In genomic region chr11:16291729-16292128, GRCh38 we compare ENCODE assay signal across 19 cellular contexts.
"Had no signal": no experiment of that assay in that cellular context is flagged by ENCODE, and none has a peak within 500 bp of the region (broad histone marks: within the 10 kb centered on the region; RNA-seq: fewer than 3 reads in every experiment).

No MANE protein-coding gene starts in this region.

- H3K27ac ChIP-seq: colonic mucosa, lower lobe of right lung, neural progenitor cell, ovary, suprapubic skin, thyroid gland had no signal

- DNase-seq: colonic mucosa; dermis blood vessel endothelial cell; endodermal cell; kidney; left cardiac atrium; left ventricle myocardium inferior; lower lobe of right lung; natural killer cell; nucleus accumbens; ovary; right cardiac atrium; stimulated activated CD4-positive, alpha-beta T cell treated with anti-CD3 and anti-CD28 coated beads, Interleukin-4, amount 100 ng/mL, for 1 hour; stimulated activated CD8-positive, alpha-beta memory T cell treated with anti-CD3 and anti-CD28 coated beads, Interleukin-4, amount 100 ng/mL, for 48 hours; stimulated activated naive CD8-positive, alpha-beta T cell treated with anti-CD3 and anti-CD28 coated beads, Interleukin-15, Interleukin-2, amounts not matched to agents 100 U/mL and 50 U/mL, for 24 hours; thyroid gland had no signal

- H3K9ac ChIP-seq: neural progenitor cell had no signal

- ATAC-seq: lower lobe of right lung; natural killer cell; stimulated activated effector memory CD8-positive, alpha-beta T cell treated with anti-CD3 and anti-CD28 coated beads, Interleukin-12 subunit alpha, Interleukin-12 subunit beta, amount 100 ng/mL, for 72 hours; stimulated activated naive CD8-positive, alpha-beta T cell treated with anti-CD3 and anti-CD28 coated beads, Interleukin-15, Interleukin-2, amounts not matched to agents 100 U/mL and 50 U/mL, for 24 hours had no signal

- H3K9me3 ChIP-seq: colonic mucosa, left ventricle myocardium inferior, lower lobe of right lung, ovary, suprapubic skin, thyroid gland had no signal

- H3K27me3 ChIP-seq: colonic mucosa, neural progenitor cell, ovary, suprapubic skin, thyroid gland had no signal

- H3K36me3 ChIP-seq: colonic mucosa, left ventricle myocardium inferior, lower lobe of right lung, neural progenitor cell, ovary, suprapubic skin, thyroid gland had no signal

- H3K4me3 ChIP-seq: colonic mucosa, left ventricle myocardium inferior, lower lobe of right lung, neural progenitor cell, ovary, smooth muscle cell, suprapubic skin, thyroid gland had no signal

- H3K4me1 ChIP-seq: colonic mucosa, suprapubic skin, thyroid gland had no signal
